1 cellular context compared by ENCODE assay signal in the genomic region with DNA sequence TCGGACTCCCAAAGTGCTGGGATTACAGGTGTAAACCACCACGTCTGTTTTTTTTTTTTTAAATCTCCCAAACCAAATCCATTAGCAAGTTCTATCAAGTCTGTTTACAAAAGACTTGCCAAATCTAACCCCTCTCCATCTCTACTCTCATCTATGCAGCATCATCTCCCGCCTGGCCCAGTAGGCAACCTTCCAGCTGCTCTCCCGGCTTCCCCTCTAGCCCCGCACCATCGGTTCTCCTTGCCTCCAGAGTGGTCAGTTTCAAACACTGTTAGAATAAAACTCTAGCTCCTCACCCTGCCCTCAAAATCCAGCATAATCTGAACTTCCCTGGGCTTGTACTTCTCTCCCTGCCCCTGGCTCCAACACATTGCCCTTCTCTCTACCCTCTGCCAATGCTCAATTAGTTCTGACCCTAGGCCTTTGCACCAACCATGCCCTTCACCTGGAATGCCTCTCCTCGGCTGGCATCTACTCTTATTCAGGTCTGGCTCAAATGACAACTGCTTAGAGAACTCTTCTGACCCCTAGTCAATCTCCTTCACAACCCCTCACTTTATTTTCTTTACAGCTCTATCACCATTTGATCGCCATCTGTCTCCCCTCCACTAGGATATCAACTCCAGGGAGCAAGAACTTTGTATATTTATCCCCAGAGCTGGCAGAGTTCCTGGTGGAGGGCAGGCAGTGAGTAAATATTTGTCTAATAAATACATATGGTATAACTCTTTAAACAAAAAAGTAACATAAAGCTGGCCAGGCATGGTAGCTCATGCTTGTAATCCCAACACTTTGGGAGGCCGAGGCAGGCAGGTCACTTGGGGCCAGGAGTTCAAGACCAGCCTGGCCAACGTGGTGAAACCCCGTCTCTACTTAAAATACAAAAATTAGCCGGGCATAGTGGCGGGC.
TF ChIP-seq lines count a peak whose summit lies in the region.

No MANE protein-coding gene starts in this region.

TF ChIP-seq in GM23338, 12 proteins besides CTCF, POLR2A, EP300 and RAD21:
- TF ChIP-seq ZNF331 (CRISPR knock-in tag; IDR thresholded peaks at IDR 0.05; ENCODE audit: low read depth), result no peak
- TF ChIP-seq JUNB (IDR thresholded peaks at IDR 0.05; ENCODE audit: unreplicated experiment), result no peak
- no peak for TF ChIP-seq NANOG (IDR thresholded peaks at IDR 0.05; ENCODE audit: borderline replicate concordance)
- TF ChIP-seq ZNF114 (CRISPR knock-in tag; IDR thresholded peaks at IDR 0.05), result no peak
- TF ChIP-seq, protein P1, sequence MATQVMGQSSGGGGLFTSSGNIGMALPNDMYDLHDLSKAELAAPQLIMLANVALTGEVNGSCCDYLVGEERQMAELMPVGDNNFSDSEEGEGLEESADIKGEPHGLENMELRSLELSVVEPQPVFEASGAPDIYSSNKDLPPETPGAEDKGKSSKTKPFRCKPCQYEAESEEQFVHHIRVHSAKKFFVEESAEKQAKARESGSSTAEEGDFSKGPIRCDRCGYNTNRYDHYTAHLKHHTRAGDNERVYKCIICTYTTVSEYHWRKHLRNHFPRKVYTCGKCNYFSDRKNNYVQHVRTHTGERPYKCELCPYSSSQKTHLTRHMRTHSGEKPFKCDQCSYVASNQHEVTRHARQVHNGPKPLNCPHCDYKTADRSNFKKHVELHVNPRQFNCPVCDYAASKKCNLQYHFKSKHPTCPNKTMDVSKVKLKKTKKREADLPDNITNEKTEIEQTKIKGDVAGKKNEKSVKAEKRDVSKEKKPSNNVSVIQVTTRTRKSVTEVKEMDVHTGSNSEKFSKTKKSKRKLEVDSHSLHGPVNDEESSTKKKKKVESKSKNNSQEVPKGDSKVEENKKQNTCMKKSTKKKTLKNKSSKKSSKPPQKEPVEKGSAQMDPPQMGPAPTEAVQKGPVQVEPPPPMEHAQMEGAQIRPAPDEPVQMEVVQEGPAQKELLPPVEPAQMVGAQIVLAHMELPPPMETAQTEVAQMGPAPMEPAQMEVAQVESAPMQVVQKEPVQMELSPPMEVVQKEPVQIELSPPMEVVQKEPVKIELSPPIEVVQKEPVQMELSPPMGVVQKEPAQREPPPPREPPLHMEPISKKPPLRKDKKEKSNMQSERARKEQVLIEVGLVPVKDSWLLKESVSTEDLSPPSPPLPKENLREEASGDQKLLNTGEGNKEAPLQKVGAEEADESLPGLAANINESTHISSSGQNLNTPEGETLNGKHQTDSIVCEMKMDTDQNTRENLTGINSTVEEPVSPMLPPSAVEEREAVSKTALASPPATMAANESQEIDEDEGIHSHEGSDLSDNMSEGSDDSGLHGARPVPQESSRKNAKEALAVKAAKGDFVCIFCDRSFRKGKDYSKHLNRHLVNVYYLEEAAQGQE (IDR thresholded peaks at IDR 0.05; ENCODE audit: unreplicated experiment), result no peak
- TF ChIP-seq, protein P2, sequence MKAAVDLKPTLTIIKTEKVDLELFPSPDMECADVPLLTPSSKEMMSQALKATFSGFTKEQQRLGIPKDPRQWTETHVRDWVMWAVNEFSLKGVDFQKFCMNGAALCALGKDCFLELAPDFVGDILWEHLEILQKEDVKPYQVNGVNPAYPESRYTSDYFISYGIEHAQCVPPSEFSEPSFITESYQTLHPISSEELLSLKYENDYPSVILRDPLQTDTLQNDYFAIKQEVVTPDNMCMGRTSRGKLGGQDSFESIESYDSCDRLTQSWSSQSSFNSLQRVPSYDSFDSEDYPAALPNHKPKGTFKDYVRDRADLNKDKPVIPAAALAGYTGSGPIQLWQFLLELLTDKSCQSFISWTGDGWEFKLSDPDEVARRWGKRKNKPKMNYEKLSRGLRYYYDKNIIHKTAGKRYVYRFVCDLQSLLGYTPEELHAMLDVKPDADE (IDR thresholded peaks at IDR 0.05), result no peak
- TF ChIP-seq CREB1 (CRISPR knock-in tag; IDR thresholded peaks at IDR 0.05; ENCODE audit: low read depth), result no peak
- no peak for TF ChIP-seq POLR2AphosphoS5 (IDR thresholded peaks at IDR 0.05; ENCODE audit: low read depth)
- TF ChIP-seq, protein P3, sequence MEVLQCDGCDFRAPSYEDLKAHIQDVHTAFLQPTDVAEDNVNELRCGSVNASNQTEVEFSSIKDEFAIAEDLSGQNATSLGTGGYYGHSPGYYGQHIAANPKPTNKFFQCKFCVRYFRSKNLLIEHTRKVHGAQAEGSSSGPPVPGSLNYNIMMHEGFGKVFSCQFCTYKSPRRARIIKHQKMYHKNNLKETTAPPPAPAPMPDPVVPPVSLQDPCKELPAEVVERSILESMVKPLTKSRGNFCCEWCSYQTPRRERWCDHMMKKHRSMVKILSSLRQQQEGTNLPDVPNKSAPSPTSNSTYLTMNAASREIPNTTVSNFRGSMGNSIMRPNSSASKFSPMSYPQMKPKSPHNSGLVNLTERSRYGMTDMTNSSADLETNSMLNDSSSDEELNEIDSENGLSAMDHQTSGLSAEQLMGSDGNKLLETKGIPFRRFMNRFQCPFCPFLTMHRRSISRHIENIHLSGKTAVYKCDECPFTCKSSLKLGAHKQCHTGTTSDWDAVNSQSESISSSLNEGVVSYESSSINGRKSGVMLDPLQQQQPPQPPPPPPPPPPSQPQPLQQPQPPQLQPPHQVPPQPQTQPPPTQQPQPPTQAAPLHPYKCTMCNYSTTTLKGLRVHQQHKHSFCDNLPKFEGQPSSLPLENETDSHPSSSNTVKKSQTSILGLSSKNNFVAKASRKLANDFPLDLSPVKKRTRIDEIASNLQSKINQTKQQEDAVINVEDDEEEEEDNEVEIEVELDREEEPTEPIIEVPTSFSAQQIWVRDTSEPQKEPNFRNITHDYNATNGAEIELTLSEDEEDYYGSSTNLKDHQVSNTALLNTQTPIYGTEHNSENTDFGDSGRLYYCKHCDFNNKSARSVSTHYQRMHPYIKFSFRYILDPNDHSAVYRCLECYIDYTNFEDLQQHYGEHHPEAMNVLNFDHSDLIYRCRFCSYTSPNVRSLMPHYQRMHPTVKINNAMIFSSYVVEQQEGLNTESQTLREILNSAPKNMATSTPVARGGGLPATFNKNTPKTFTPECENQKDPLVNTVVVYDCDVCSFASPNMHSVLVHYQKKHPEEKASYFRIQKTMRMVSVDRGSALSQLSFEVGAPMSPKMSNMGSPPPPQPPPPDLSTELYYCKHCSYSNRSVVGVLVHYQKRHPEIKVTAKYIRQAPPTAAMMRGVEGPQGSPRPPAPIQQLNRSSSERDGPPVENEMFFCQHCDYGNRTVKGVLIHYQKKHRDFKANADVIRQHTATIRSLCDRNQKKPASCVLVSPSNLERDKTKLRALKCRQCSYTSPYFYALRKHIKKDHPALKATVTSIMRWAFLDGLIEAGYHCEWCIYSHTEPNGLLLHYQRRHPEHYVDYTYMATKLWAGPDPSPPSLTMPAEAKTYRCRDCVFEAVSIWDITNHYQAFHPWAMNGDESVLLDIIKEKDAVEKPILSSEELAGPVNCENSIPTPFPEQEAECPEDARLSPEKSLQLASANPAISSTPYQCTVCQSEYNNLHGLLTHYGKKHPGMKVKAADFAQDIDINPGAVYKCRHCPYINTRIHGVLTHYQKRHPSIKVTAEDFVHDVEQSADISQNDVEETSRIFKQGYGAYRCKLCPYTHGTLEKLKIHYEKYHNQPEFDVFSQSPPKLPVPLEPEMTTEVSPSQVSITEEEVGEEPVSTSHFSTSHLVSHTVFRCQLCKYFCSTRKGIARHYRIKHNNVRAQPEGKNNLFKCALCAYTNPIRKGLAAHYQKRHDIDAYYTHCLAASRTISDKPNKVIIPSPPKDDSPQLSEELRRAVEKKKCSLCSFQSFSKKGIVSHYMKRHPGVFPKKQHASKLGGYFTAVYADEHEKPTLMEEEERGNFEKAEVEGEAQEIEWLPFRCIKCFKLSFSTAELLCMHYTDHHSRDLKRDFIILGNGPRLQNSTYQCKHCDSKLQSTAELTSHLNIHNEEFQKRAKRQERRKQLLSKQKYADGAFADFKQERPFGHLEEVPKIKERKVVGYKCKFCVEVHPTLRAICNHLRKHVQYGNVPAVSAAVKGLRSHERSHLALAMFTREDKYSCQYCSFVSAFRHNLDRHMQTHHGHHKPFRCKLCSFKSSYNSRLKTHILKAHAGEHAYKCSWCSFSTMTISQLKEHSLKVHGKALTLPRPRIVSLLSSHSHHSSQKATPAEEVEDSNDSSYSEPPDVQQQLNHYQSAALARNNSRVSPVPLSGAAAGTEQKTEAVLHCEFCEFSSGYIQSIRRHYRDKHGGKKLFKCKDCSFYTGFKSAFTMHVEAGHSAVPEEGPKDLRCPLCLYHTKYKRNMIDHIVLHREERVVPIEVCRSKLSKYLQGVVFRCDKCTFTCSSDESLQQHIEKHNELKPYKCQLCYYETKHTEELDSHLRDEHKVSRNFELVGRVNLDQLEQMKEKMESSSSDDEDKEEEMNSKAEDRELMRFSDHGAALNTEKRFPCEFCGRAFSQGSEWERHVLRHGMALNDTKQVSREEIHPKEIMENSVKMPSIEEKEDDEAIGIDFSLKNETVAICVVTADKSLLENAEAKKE (CRISPR knock-in tag; IDR thresholded peaks at IDR 0.05), result no peak
- TF ChIP-seq EZH2 (IDR thresholded peaks at IDR 0.05; ENCODE audit: low read depth, unreplicated experiment), result no peak
- no peak for TF ChIP-seq STAT1 (IDR thresholded peaks at IDR 0.05; ENCODE audit: unreplicated experiment)
- TF ChIP-seq EZH2phosphoT487 (IDR thresholded peaks at IDR 0.05; ENCODE audit: unreplicated experiment), result no peak
